Comparison of ENCODE assay signal across 10 cellular contexts in genomic region chr12:46260153-46260912, GRCh38. TPM values are rescaled to one million over a fixed set of nuclear protein-coding genes. Genes with fewer than 3 reads are reported as not detected.
A peak's percentile ranks its signal among the peaks of the same experiment; 100 is the strongest.
DNase-seq lines count a peak whose midpoint lies in the region; ATAC-seq and TF ChIP-seq lines count a peak whose summit lies in the region.
"Had no signal": no experiment of that assay in that cellular context is flagged by ENCODE, and none has a peak within 500 bp of the region (broad histone marks: within the 10 kb centered on the region; RNA-seq: fewer than 3 reads in every experiment).

No MANE protein-coding gene starts in this region.

- peak overlapping the region; percentile 6; the same call in 1 of the 2 replicates for H3K27ac ChIP-seq in SJSA1
- H3K27ac ChIP-seq in foreskin keratinocyte = peak overlapping the region; percentile 53
- peak overlapping the region; percentile 56 for H3K27ac ChIP-seq in rectal smooth muscle tissue (ENCODE audit: low read depth, low read length)
- H3K27ac ChIP-seq in coronary artery = peak overlapping the region in 1 of 2 donors; percentile 53

- no peaks in the 10 kb centered on the region for H3K9me3 ChIP-seq in SJSA1 (replicated peaks)

- H3K4me1 ChIP-seq in SJSA1 (replicated peaks) = peaks cover 24% of the 10 kb centered on the region
- H3K4me1 ChIP-seq in foreskin keratinocyte = peaks cover 60% of the 10 kb centered on the region
- peaks cover 25% of the 10 kb centered on the region for H3K4me1 ChIP-seq in rectal smooth muscle tissue (ENCODE audit: control insufficient read depth, insufficient read depth, low read length)

- DNase-seq in EL (peak; percentile 69), SJSA1 (ENCODE audit: low read depth in 1 of 2, low spot score in 2 of 2) (no peak), foreskin keratinocyte (peak in 1 of 2 donors; percentile 45), coronary artery (ENCODE audit: low spot score) (no peak), head of caudate nucleus (no peak), NAMALWA (ENCODE audit: low spot score) (no peak)
- DNase-seq in activated CD8-positive, alpha-beta memory T cell treated with anti-CD3 and anti-CD28 coated beads, Interleukin-2, amount 50 U/mL, for 48 hours = no peak
- DNase-seq: activated B cell treated with CpG ODN at 0.5 μM for 24 hours had no signal

- H3K27me3 ChIP-seq in SJSA1 (replicated peaks) (no peaks in the 10 kb centered on the region), foreskin keratinocyte (no peaks in the 10 kb centered on the region), rectal smooth muscle tissue (ENCODE audit: control insufficient read depth, insufficient read depth, low read length) (no peaks in the 10 kb centered on the region)

- H3K4me3 ChIP-seq in SJSA1 (no peak overlapping the region), rectal smooth muscle tissue (ENCODE audit: low read length) (no peak overlapping the region), coronary artery (no peak overlapping the region)

- intact Hi-C loops in head of caudate nucleus (cut with DNase I) = no loop called here

- TF ChIP-seq CTCF in foreskin keratinocyte (conservative IDR thresholded peaks at IDR 0.05) = no peak
- TF ChIP-seq CTCF in coronary artery (IDR thresholded peaks at IDR 0.05) = no peak

- H3K36me3 ChIP-seq in SJSA1 (no peaks in the 10 kb centered on the region), rectal smooth muscle tissue (ENCODE audit: control insufficient read depth, insufficient read depth, low read length) (no peaks in the 10 kb centered on the region)

- ATAC-seq in foreskin keratinocyte = peak; percentile 28
- ATAC-seq: activated naive CD4-positive, alpha-beta T cell treated with anti-CD3 and anti-CD28 coated beads, Interleukin-2, amount 50 U/mL, for 72 hours had no signal

- no peak overlapping the region for H3K9ac ChIP-seq in rectal smooth muscle tissue (ENCODE audit: low read length)

RNA-seq across cellular contexts. Expression of gene SLC38A1, which starts 8.5 kb away (rescaled TPM):
- 9.7 and 15.6 TPM in 2 replicates for total RNA-seq in SJSA1 (2014; rRNA removed; shearing (Covaris generic))
- 147 and 182 TPM in 2 replicates for total RNA-seq in foreskin keratinocyte
- polyA plus RNA-seq in foreskin keratinocyte = 28.5 and 28.8 TPM in 2 replicates
